In the genomic region with DNA sequence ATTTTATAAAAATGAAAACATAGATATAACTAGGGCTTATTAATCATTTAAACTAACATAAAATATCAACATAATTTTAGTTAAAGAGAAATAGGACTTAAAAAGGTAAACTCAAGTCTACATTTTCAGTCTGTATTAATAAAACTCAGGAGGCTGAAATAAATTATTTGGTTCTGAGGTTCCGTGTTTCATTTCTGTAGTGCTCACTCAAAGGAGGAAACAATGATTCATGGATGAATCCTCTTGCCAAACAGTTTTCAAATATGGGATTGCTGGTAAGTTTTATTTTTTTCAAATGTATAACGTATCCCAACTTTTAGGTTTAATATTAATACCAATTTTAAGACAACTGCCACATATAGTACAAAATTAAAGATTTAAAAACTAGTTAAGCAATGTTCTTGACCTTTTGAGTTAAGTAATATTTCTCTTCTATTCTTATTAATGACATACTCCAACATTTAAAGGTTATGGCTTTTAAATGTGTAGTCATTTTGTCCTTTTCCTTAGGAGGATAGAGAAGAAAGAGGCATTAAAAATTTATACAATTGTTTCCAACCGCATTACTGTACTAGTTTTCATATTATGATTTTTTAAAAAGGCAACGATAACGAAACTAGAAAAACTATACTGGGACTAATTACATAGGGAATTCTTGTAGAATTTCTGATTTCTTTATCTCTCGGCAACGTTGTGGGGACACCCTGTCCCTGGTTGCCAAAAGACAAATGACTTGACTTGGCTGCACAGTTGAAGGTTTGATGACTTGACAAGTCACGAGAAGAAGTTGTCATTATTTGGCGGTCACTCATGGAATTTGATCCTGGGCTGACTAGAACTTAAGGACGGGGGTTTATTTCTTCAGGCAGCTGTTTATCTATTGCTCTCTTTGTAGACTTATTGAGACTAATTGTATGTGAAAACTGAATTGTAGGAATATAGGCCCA, we compare ENCODE assay signal across 8 cellular contexts.
DNase-seq lines count a peak whose midpoint lies in the region; ATAC-seq and TF ChIP-seq lines count a peak whose summit lies in the region.

No MANE protein-coding gene starts in this region.

- H3K9me3 Mint-ChIP-seq in CD4-positive, alpha-beta T cell = no peaks in the 10 kb centered on the region

- WGBS in esophagus squamous epithelium, 2 donors = 48 to 55% methylated on average over 10 of the region's 10 CpGs

- H3K27me3 ChIP-seq in CD4-positive, alpha-beta T cell (ENCODE audit: control insufficient read depth, insufficient read depth, low read length) = no peaks in the 10 kb centered on the region
- H3K27me3 ChIP-seq in esophagus squamous epithelium = no peaks in the 10 kb centered on the region
- H3K27me3 ChIP-seq in parathyroid adenoma (ENCODE audit: control insufficient read depth, insufficient read depth, low read length) = no peaks in the 10 kb centered on the region

- intact Hi-C loops in CD4-positive, alpha-beta T cell (cut with DNase I, micrococcal nuclease) = no loop called here
- intact Hi-C loops in esophagus squamous epithelium (cut with DNase I) = no loop called here

- DNase-seq in CD4-positive, alpha-beta T cell = no peak
- DNase-seq in RPMI7951 (ENCODE audit: low read depth) (peak; percentile 11), esophagus squamous epithelium (lab: John Stamatoyannopoulos, UW) (no peak), NCI-H748 treated with DMSO at 0.1 percent for 48 hours (lab: John Stamatoyannopoulos, UW) (no peak), SW 1271 (lab: John Stamatoyannopoulos, UW) (no peak)
- DNase-seq in stimulated activated CD4-positive, alpha-beta T cell treated with anti-CD3 and anti-CD28 coated beads, Interleukin-4, amount 100 ng/mL, for 4 hours = no peak

- no peak overlapping the region for H3K4me2 ChIP-seq in parathyroid adenoma (ENCODE audit: low read length)

- no peak for TF ChIP-seq POLR2A in esophagus squamous epithelium (IDR thresholded peaks at IDR 0.05)

- no peaks in the 10 kb centered on the region for H3K9me3 ChIP-seq in CD4-positive, alpha-beta T cell (ENCODE audit: control insufficient read depth, low read length)
- H3K9me3 ChIP-seq in esophagus squamous epithelium (no peaks in the 10 kb centered on the region), parathyroid adenoma (ENCODE audit: control insufficient read depth, low read length) (no peaks in the 10 kb centered on the region)

- POLR2A ChIA-PET in CD4-positive, alpha-beta T cell (lab: Charles Lee) = interaction anchor here (0.6 to 1.7 kb wide), 7 partner anchors 10 to 233 kb away, joined by 3 to 9 read pairs (median 5); no protein-coding TSS in a partner anchor

- H3K4me3 ChIP-seq in esophagus squamous epithelium (peak overlapping the region; percentile 12 to 62 (median 39)), parathyroid adenoma (ENCODE audit: low read depth, low read length) (no peak overlapping the region)

- H3K36me3 Mint-ChIP-seq in CD4-positive, alpha-beta T cell (ENCODE audit: low read depth) = peaks cover 89% of the 10 kb centered on the region

- no peaks in the 10 kb centered on the region for H3K79me2 ChIP-seq in parathyroid adenoma

- peak overlapping the region; percentile 60 for H3K27ac ChIP-seq in CD4-positive, alpha-beta T cell (ENCODE audit: low read depth, low read length)
- peak overlapping the region; percentile 73 to 92 (median 88) for H3K27ac ChIP-seq in esophagus squamous epithelium
- peak overlapping the region; percentile 49 for H3K27ac ChIP-seq in parathyroid adenoma

- peaks cover 62% of the 10 kb centered on the region for H3K4me1 Mint-ChIP-seq in CD4-positive, alpha-beta T cell (ENCODE audit: low read depth)

- H3K4me1 ChIP-seq in esophagus squamous epithelium (peaks cover 8 to 44% (median 9%) of the 10 kb centered on the region in 3 donors), parathyroid adenoma (peaks cover 3% of the 10 kb centered on the region)

- H3K27me3 Mint-ChIP-seq in CD4-positive, alpha-beta T cell = no peaks in the 10 kb centered on the region

- TF ChIP-seq CTCF in CD4-positive, alpha-beta T cell (IDR thresholded peaks at IDR 0.05) = no peak
- TF ChIP-seq CTCF in esophagus squamous epithelium (IDR thresholded peaks at IDR 0.05) = no peak
- TF ChIP-seq CTCF in parathyroid adenoma (IDR thresholded peaks at IDR 0.05) = no peak

- no peak overlapping the region for H2AFZ ChIP-seq in parathyroid adenoma

- ATAC-seq in CD4-positive, alpha-beta T cell (ENCODE audit: poor library complexity) = no peak
- ATAC-seq in GM21515 (IDR thresholded peaks at IDR 0.05; ENCODE audit: unreplicated experiment) = no peak

- H3K4me3 Mint-ChIP-seq in CD4-positive, alpha-beta T cell = peak overlapping the region; percentile 86

- H3K27ac Mint-ChIP-seq in CD4-positive, alpha-beta T cell = peak overlapping the region; percentile 92

- H3K9ac ChIP-seq in parathyroid adenoma = no peak overlapping the region

- CTCF ChIA-PET in CD4-positive, alpha-beta T cell (lab: Charles Lee) = interaction anchor here (0.6 to 2.8 kb wide), 3 partner anchors 9 to 70 kb away, joined by 3 to 10 read pairs (median 4); no protein-coding TSS in a partner anchor

- H3K36me3 ChIP-seq in esophagus squamous epithelium (peaks cover 0 to 74% (median 5%) of the 10 kb centered on the region in 3 donors), parathyroid adenoma (ENCODE audit: control insufficient read depth, insufficient read depth, low read length) (no peaks in the 10 kb centered on the region)
